ENCODE assay signal across 25 cellular contexts in genomic region chr6:3516094-3516493, GRCh38. TPM values are rescaled to one million over a fixed set of nuclear protein-coding genes. Genes with fewer than 3 reads are reported as not detected.
DNase-seq lines count a peak whose midpoint lies in the region; ATAC-seq and TF ChIP-seq lines count a peak whose summit lies in the region.
"Had no signal": no experiment of that assay in that cellular context is flagged by ENCODE, and none has a peak within 500 bp of the region (broad histone marks: within the 10 kb centered on the region; RNA-seq: fewer than 3 reads in every experiment).

No MANE protein-coding gene starts in this region.

- no peaks in the 10 kb centered on the region for H4K20me1 ChIP-seq in GM23248 (ENCODE audit: insufficient read depth)
- H4K20me1 ChIP-seq in hepatocyte (ENCODE audit: insufficient read depth, poor library complexity, severe bottlenecking) = no peaks in the 10 kb centered on the region

- intact Hi-C loops in Panc1 (cut with micrococcal nuclease; ENCODE audit: unreplicated experiment) = no loop called here
- intact Hi-C loops in activated CD4-positive, alpha-beta T cell treated with anti-CD3 and anti-CD28 coated beads for 36 hours (cut with DNase I, micrococcal nuclease) = no loop called here

- no peaks in the 10 kb centered on the region for H3K36me3 Mint-ChIP-seq in activated CD4-positive, alpha-beta T cell treated with anti-CD3 and anti-CD28 coated beads for 36 hours (ENCODE audit: low read depth)
- H3K36me3 Mint-ChIP-seq: activated naive CD4-positive, alpha-beta T cell treated with anti-CD3 and anti-CD28 coated beads, Interleukin-2, amount 10 ng/mL, durations not matched to agents 7 days and 5 days; type B pancreatic cell had no signal

- H3K4me3 ChIP-seq in GM23248 (no peak overlapping the region), Panc1 (ENCODE audit: low read depth in 2 of 2, low read length in 2 of 2) (no peak overlapping the region), hepatocyte (no peak overlapping the region)

- H3K27me3 ChIP-seq in GM23248 (replicated peaks; ENCODE audit: insufficient read depth) = no peaks in the 10 kb centered on the region
- H3K27me3 ChIP-seq in Panc1 (ENCODE audit: control insufficient read depth, insufficient read depth, low read length) = peaks cover 2% of the 10 kb centered on the region; the same call in 1 of the 2 replicates
- no peaks in the 10 kb centered on the region for H3K27me3 ChIP-seq in hepatocyte
- H3K27me3 ChIP-seq: foreskin keratinocyte had no signal

- H3K27ac Mint-ChIP-seq in activated CD4-positive, alpha-beta T cell treated with anti-CD3 and anti-CD28 coated beads for 36 hours = no peak overlapping the region
- H3K27ac Mint-ChIP-seq: activated CD4-positive, alpha-beta T cell treated with anti-CD3 and anti-CD28 coated beads, Interleukin-2, amount 10 ng/mL, durations not matched to agents 24 days and 14 days; activated naive CD4-positive, alpha-beta T cell treated with anti-CD3 and anti-CD28 coated beads, Interleukin-2, amount 10 ng/mL, durations not matched to agents 7 days and 5 days; activated T-cell treated with anti-CD3 and anti-CD28 coated beads, Interleukin-2, amount 50 U/mL, for 72 hours; B cell; H9; type B pancreatic cell had no signal

- H3K4me3 Mint-ChIP-seq in activated CD4-positive, alpha-beta T cell treated with anti-CD3 and anti-CD28 coated beads for 36 hours = no peak overlapping the region
- H3K4me3 Mint-ChIP-seq: activated CD4-positive, alpha-beta T cell treated with anti-CD3 and anti-CD28 coated beads, Interleukin-2, amount 10 ng/mL, durations not matched to agents 24 days and 14 days; activated naive CD4-positive, alpha-beta T cell treated with anti-CD3 and anti-CD28 coated beads, Interleukin-2, amount 10 ng/mL, durations not matched to agents 7 days and 5 days; activated T-cell treated with anti-CD3 and anti-CD28 coated beads, Interleukin-2, amount 50 U/mL, for 72 hours; B cell; H9; neural crest cell; type B pancreatic cell had no signal

- H3K36me3 ChIP-seq in GM23248 (ENCODE audit: low read depth) = no peaks in the 10 kb centered on the region
- no peaks in the 10 kb centered on the region for H3K36me3 ChIP-seq in Panc1 (ENCODE audit: control insufficient read depth, insufficient read depth, low read length)
- H3K36me3 ChIP-seq in hepatocyte (replicated peaks; ENCODE audit: insufficient read depth, low read depth) = no peaks in the 10 kb centered on the region

- DNase-seq in DMS53 (lab: John Stamatoyannopoulos, UW) = peak; percentile 13
- DNase-seq in DMS53 treated with DMSO at 0.1 percent for 48 hours (lab: John Stamatoyannopoulos, UW; ENCODE audit: unreplicated experiment) = no peak
- DNase-seq in GM23248 = peak; percentile 55
- no peak for DNase-seq in Panc1 (ENCODE audit: low read depth, low spot score)
- DNase-seq in hepatocyte (ENCODE audit: low spot score) = peak; percentile 31
- no peak for DNase-seq in activated CD4-positive, alpha-beta T cell treated with anti-CD3 and anti-CD28 coated beads for 36 hours
- no peak for DNase-seq in amygdala (lab: John Stamatoyannopoulos, UW)
- DNase-seq: activated CD4-positive, alpha-beta T cell treated with anti-CD3 and anti-CD28 coated beads, Interleukin-2, amount 10 ng/mL, durations not matched to agents 24 days and 14 days; activated naive CD4-positive, alpha-beta T cell treated with anti-CD3 and anti-CD28 coated beads, Interleukin-2, amount 10 ng/mL, durations not matched to agents 7 days and 5 days; activated T-cell treated with anti-CD3 and anti-CD28 coated beads, Interleukin-2, amount 50 U/mL, for 72 hours; aorta; foreskin keratinocyte; H9; hippocampal formation; NCI-H1092 treated with DMSO at 0.1 percent for 48 hours; NCI-H2107; NCI-H526; stimulated activated CD8-positive, alpha-beta memory T cell treated with anti-CD3 and anti-CD28 coated beads, Interleukin-4, amount 100 ng/mL, for 48 hours had no signal

- no peaks in the 10 kb centered on the region for H3K9me3 Mint-ChIP-seq in activated CD4-positive, alpha-beta T cell treated with anti-CD3 and anti-CD28 coated beads for 36 hours (ENCODE audit: low read depth)
- H3K9me3 Mint-ChIP-seq: activated CD4-positive, alpha-beta T cell treated with anti-CD3 and anti-CD28 coated beads, Interleukin-2, amount 10 ng/mL, durations not matched to agents 24 days and 14 days; activated naive CD4-positive, alpha-beta T cell treated with anti-CD3 and anti-CD28 coated beads, Interleukin-2, amount 10 ng/mL, durations not matched to agents 7 days and 5 days; activated T-cell treated with anti-CD3 and anti-CD28 coated beads, Interleukin-2, amount 50 U/mL, for 72 hours; neural crest cell had no signal

- no TSS peak for BruUV-seq in Panc1 (replicated peaks; lab: Mats Ljungman, UMichigan)

- H3K4me2 ChIP-seq in GM23248 (ENCODE audit: unreplicated experiment) = no peak overlapping the region
- H3K4me2 ChIP-seq in hepatocyte = no peak overlapping the region

- POLR2A ChIA-PET in Panc1 (lab: Charles Lee) = no interaction called here
- POLR2A ChIA-PET in activated CD4-positive, alpha-beta T cell treated with anti-CD3 and anti-CD28 coated beads for 36 hours (lab: Charles Lee) = no interaction called here

- peaks cover 36% of the 10 kb centered on the region for H3K4me1 ChIP-seq in GM23248 (ENCODE audit: insufficient read depth)
- no peaks in the 10 kb centered on the region for H3K4me1 ChIP-seq in Panc1 (ENCODE audit: control insufficient read depth, insufficient read depth, low read length)
- H3K4me1 ChIP-seq in hepatocyte (ENCODE audit: insufficient read depth) = peaks cover 9% of the 10 kb centered on the region

- H3K9ac ChIP-seq in GM23248 = no peak overlapping the region

- no peak for TF ChIP-seq CTCF in Panc1 (IDR thresholded peaks at IDR 0.05)
- no peak for TF ChIP-seq CTCF in hepatocyte (IDR thresholded peaks at IDR 0.05; ENCODE audit: poor library complexity)

- H3K79me2 ChIP-seq in GM23248 (ENCODE audit: insufficient read depth) = no peaks in the 10 kb centered on the region
- H3K79me2 ChIP-seq in hepatocyte = no peaks in the 10 kb centered on the region

- H3F3A ChIP-seq in GM23248 (ENCODE audit: insufficient read depth) = peaks cover 37% of the 10 kb centered on the region

- H2AFZ ChIP-seq in GM23248 (no peak overlapping the region), hepatocyte (no peak overlapping the region)

- H3K27me3 Mint-ChIP-seq in activated CD4-positive, alpha-beta T cell treated with anti-CD3 and anti-CD28 coated beads for 36 hours = peaks cover 24% of the 10 kb centered on the region
- H3K27me3 Mint-ChIP-seq: type B pancreatic cell had no signal

- H3K4me1 Mint-ChIP-seq in activated CD4-positive, alpha-beta T cell treated with anti-CD3 and anti-CD28 coated beads for 36 hours = no peaks in the 10 kb centered on the region
- H3K4me1 Mint-ChIP-seq: activated CD4-positive, alpha-beta T cell treated with anti-CD3 and anti-CD28 coated beads, Interleukin-2, amount 10 ng/mL, durations not matched to agents 24 days and 14 days; activated naive CD4-positive, alpha-beta T cell treated with anti-CD3 and anti-CD28 coated beads, Interleukin-2, amount 10 ng/mL, durations not matched to agents 7 days and 5 days; B cell had no signal

- CTCF ChIA-PET in Panc1 (lab: Charles Lee) = no interaction called here
- CTCF ChIA-PET in activated CD4-positive, alpha-beta T cell treated with anti-CD3 and anti-CD28 coated beads for 36 hours (lab: Charles Lee) = interaction anchor here (0.9 kb wide), 1 partner anchor 30 kb away, joined by 4 read pairs; no protein-coding TSS in a partner anchor

- in situ Hi-C loops in GM23248 (cut with MboI) (no loop called here), Panc1 (cut with HindIII; ENCODE audit: low pct_unique_long_range_greater_than_20kb, low sequenced_read_pairs) (no loop called here)

- H3K9me3 ChIP-seq in GM23248 (ENCODE audit: low read depth) = no peaks in the 10 kb centered on the region
- no peaks in the 10 kb centered on the region for H3K9me3 ChIP-seq in Panc1 (ENCODE audit: control insufficient read depth, insufficient read depth, low read depth, low read length)
- no peaks in the 10 kb centered on the region for H3K9me3 ChIP-seq in hepatocyte (ENCODE audit: low read depth)

- no peaks in the 10 kb centered on the region for H3K9me2 ChIP-seq in GM23248 (ENCODE audit: insufficient read depth)
- no peaks in the 10 kb centered on the region for H3K9me2 ChIP-seq in hepatocyte (replicated peaks; ENCODE audit: insufficient read depth)

- 83 to 89% methylated on average over 1 to 5 of the region's 5 CpGs for WGBS in GM23248 (ENCODE audit: low coverage in 1 of 2, low lambda C conversion rate in 2 of 2, missing lambda C conversion rate in 2 of 2), 2 experiments
- 95% methylated on average over 2 of the region's 5 CpGs for WGBS in hepatocyte (ENCODE audit: low lambda C conversion rate, missing lambda C conversion rate)

- H3K27ac ChIP-seq in GM23248 = no peak overlapping the region
- H3K27ac ChIP-seq in Panc1 (ENCODE audit: low read length) = no peak overlapping the region
- no peak overlapping the region for H3K27ac ChIP-seq in hepatocyte
- H3K27ac ChIP-seq: 22Rv1, foreskin keratinocyte had no signal

- ATAC-seq in Panc1 (0 out of 2 replicates have a peak, but pooled peaks have one; percentile 40), HG02852 (IDR thresholded peaks at IDR 0.05; ENCODE audit: unreplicated experiment) (no peak)
- ATAC-seq in activated CD4-positive, alpha-beta T cell treated with anti-CD3 and anti-CD28 coated beads for 36 hours = no peak
- ATAC-seq: activated T-cell treated with anti-CD3 and anti-CD28 coated beads, Interleukin-2, amount 50 U/mL, for 72 hours; foreskin keratinocyte; sciatic nerve had no signal

RNA-seq across cellular contexts. Expression of gene SLC22A23, which starts 59.2 kb away (rescaled TPM):
- total RNA-seq in GM23248 (2014; rRNA removed; shearing (Covaris generic)) = 7.3 and 9.5 TPM in 2 replicates
- polyA plus RNA-seq in GM23248 (2016; fragmentation: Nextera tagmentation; extraction: Ambion mirVana) (2.4 TPM in 2 replicates), hepatocyte (13.1 and 14.3 TPM in 2 replicates)
- total RNA-seq in Panc1 (2021; ENCODE audit: unreplicated experiment) (4.5 TPM), hepatocyte (14.0 and 14.8 TPM in 2 replicates)
- polyA plus RNA-seq in Panc1 (2012; ENCODE audit: insufficient read length) = 6.2 TPM
- under 1 TPM; 0.37 to 0.39 TPM for total RNA-seq in activated CD4-positive, alpha-beta T cell treated with anti-CD3 and anti-CD28 coated beads for 36 hours
- total RNA-seq: OCI-LY7 had no signal

Comparison
In these comparisons a context has a peak if more than half of its experiments do, and no peak if none do; other contexts are left out.
1. DNase-seq: peak in DMS53 (single experiment), GM23248 (single experiment) and hepatocyte (single experiment); none in DMS53 treated with DMSO at 0.1 percent for 48 hours (single experiment), Panc1 (single experiment), activated CD4-positive, alpha-beta T cell treated with anti-CD3 and anti-CD28 coated beads for 36 hours (single experiment) and amygdala (0 of 56).